In the genomic region with DNA sequence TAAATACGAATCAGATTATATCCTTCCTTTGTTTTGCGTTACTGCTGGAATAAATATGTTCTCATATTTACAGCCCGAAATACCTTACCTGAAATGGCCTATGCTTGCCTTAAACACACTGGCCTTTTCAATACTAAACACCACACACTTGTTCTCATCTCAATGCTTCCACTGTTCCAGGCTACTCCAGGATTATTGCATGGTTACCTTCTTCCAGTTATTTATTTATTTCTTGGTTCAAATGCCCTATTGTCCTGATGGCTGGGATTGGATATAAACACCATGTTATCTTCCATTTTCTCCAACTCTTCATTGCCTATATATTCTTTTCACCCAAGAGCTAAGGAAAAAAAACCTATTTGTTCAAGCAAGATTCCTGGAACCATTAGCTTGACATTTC, we compare ENCODE assay signal across 37 cellular contexts.
"Had no signal": no experiment of that assay in that cellular context is flagged by ENCODE, and none has a peak within 500 bp of the region (broad histone marks: within the 10 kb centered on the region; RNA-seq: fewer than 3 reads in every experiment).

No MANE protein-coding gene starts in this region.

- H3K27ac ChIP-seq: ascending aorta, cardiac muscle cell, VCaP had no signal

- H3K27me3 Mint-ChIP-seq: activated CD4-positive, alpha-beta memory T cell treated with anti-CD3 and anti-CD28 coated beads, Interleukin-2, amount 10 ng/mL, durations not matched to agents 7 days and 5 days; activated CD4-positive, alpha-beta T cell treated with anti-CD3 and anti-CD28 coated beads for 36 hours; activated CD4-positive, alpha-beta T cell treated with anti-CD3 and anti-CD28 coated beads, Interleukin-2, amount 10 ng/mL, durations not matched to agents 7 days and 5 days; activated CD8-positive, alpha-beta memory T cell treated with anti-CD3 and anti-CD28 coated beads, Interleukin-2, amount 10 ng/mL, durations not matched to agents 7 days and 5 days; activated naive CD4-positive, alpha-beta T cell treated with anti-CD3 and anti-CD28 coated beads, Interleukin-2, amount 10 ng/mL, durations not matched to agents 7 days and 5 days; activated naive CD4-positive, alpha-beta T cell treated with anti-CD3 and anti-CD28 coated beads, Interleukin-2, amount 50 U/mL, for 24 hours; activated naive CD8-positive, alpha-beta T cell; activated naive CD8-positive, alpha-beta T cell treated with anti-CD3 and anti-CD28 coated beads, Interleukin-2, amount 10 ng/mL, durations not matched to agents 7 days and 5 days; activated naive CD8-positive, alpha-beta T cell treated with anti-CD3 and anti-CD28 coated beads, Interleukin-2, amount 50 U/mL, for 24 hours; activated T-cell treated with anti-CD3 and anti-CD28 coated beads, Interleukin-2, amount 50 U/mL, for 24 hours; brain had no signal

- H3K27ac Mint-ChIP-seq: activated CD4-positive, alpha-beta memory T cell treated with anti-CD3 and anti-CD28 coated beads, Interleukin-2, amount 10 ng/mL, durations not matched to agents 7 days and 5 days; activated CD4-positive, alpha-beta T cell treated with anti-CD3 and anti-CD28 coated beads for 36 hours; activated CD4-positive, alpha-beta T cell treated with anti-CD3 and anti-CD28 coated beads, Interleukin-2, amount 10 ng/mL, durations not matched to agents 7 days and 5 days; activated CD8-positive, alpha-beta memory T cell treated with anti-CD3 and anti-CD28 coated beads, Interleukin-2, amount 10 ng/mL, durations not matched to agents 7 days and 5 days; activated CD8-positive, alpha-beta T cell treated with anti-CD3 and anti-CD28 coated beads, Interleukin-2, amount 10 ng/mL, durations not matched to agents 7 days and 5 days; activated naive CD4-positive, alpha-beta T cell treated with anti-CD3 and anti-CD28 coated beads, Interleukin-2, amount 10 ng/mL, durations not matched to agents 7 days and 5 days; activated naive CD4-positive, alpha-beta T cell treated with anti-CD3 and anti-CD28 coated beads, Interleukin-2, amount 50 U/mL, for 24 hours; activated naive CD8-positive, alpha-beta T cell; activated naive CD8-positive, alpha-beta T cell treated with anti-CD3 and anti-CD28 coated beads, Interleukin-2, amount 10 ng/mL, durations not matched to agents 7 days and 5 days; activated naive CD8-positive, alpha-beta T cell treated with anti-CD3 and anti-CD28 coated beads, Interleukin-2, amount 50 U/mL, for 24 hours; activated T-cell treated with anti-CD3 and anti-CD28 coated beads, Interleukin-2, amount 50 U/mL, for 24 hours; activated T-helper 2 cell treated with anti-CD3 and anti-CD28 coated beads, Interferon-gamma antibody, Interleukin-2, Interleukin-4, amounts not matched to agents 10 μg/mL and 5 μg/mL and 100 μg/mL, durations not matched to agents 14 hours and 24 hours and 36 hours; brain; T-helper 1 cell treated with Interleukin-12 subunit alpha and Interleukin-12 subunit beta and Interleukin-4 antibody, amounts not matched to agents 30 μg/mL and 1 μg/mL, for 36 hours; T-helper 2 cell treated with Interferon-gamma antibody and Interleukin-4, amounts not matched to agents 5 μg/mL and 100 μg/mL, for 36 hours had no signal

- H3K27me3 ChIP-seq: ascending aorta, cardiac muscle cell had no signal

- DNase-seq: activated CD4-positive, alpha-beta memory T cell treated with anti-CD3 and anti-CD28 coated beads, Interleukin-2, amount 10 ng/mL, durations not matched to agents 7 days and 5 days; activated CD4-positive, alpha-beta T cell treated with anti-CD3 and anti-CD28 coated beads for 1 hour; activated CD4-positive, alpha-beta T cell treated with anti-CD3 and anti-CD28 coated beads for 36 hours; activated CD4-positive, alpha-beta T cell treated with anti-CD3 and anti-CD28 coated beads for 48 hours; activated CD4-positive, alpha-beta T cell treated with anti-CD3 and anti-CD28 coated beads, Interleukin-2, amount 10 ng/mL, durations not matched to agents 7 days and 5 days; activated CD4-positive, alpha-beta T cell treated with anti-CD3 and anti-CD28 coated beads, Interleukin-2, amount 50 U/mL, for 48 hours; activated CD4-positive, CD25-positive, alpha-beta regulatory T cell; activated CD8-positive, alpha-beta memory T cell treated with anti-CD3 and anti-CD28 coated beads for 24 hours; activated CD8-positive, alpha-beta memory T cell treated with anti-CD3 and anti-CD28 coated beads, Interleukin-2, amount 10 ng/mL, durations not matched to agents 7 days and 5 days; activated CD8-positive, alpha-beta memory T cell treated with anti-CD3 and anti-CD28 coated beads, Interleukin-2, amount 50 U/mL, for 48 hours; activated CD8-positive, alpha-beta T cell treated with anti-CD3 and anti-CD28 coated beads, Interleukin-2, amount 10 ng/mL, durations not matched to agents 7 days and 5 days; activated effector memory CD4-positive, alpha-beta T cell treated with Interleukin-2 at 50 U/mL for 16 hours; activated gamma-delta T cell; activated naive CD4-positive, alpha-beta T cell treated with anti-CD3 and anti-CD28 coated beads, Interleukin-2, amount 10 ng/mL, durations not matched to agents 7 days and 5 days; activated naive CD4-positive, alpha-beta T cell treated with Interleukin-2 at 50 U/mL for 16 hours; activated naive CD8-positive, alpha-beta T cell treated with anti-CD3 and anti-CD28 coated beads, Interleukin-2, amount 10 ng/mL, durations not matched to agents 7 days and 5 days; activated naive CD8-positive, alpha-beta T cell treated with anti-CD3 and anti-CD28 coated beads, Interleukin-2, amount 50 U/mL, for 24 hours; activated T-cell treated with anti-CD3 and anti-CD28 coated beads, Interleukin-2, amount 50 U/mL, for 24 hours; activated T-cell treated with anti-CD3 and anti-CD28 coated beads, Interleukin-2, amount 50 U/mL, for 48 hours; amygdala; anterior cingulate cortex; central memory CD4-positive, alpha-beta T cell; T-helper 1 cell; T-helper 2 cell; T-helper 9 cell had no signal

- H3K4me1 Mint-ChIP-seq: activated CD4-positive, alpha-beta memory T cell treated with anti-CD3 and anti-CD28 coated beads, Interleukin-2, amount 10 ng/mL, durations not matched to agents 7 days and 5 days; activated CD4-positive, alpha-beta T cell treated with anti-CD3 and anti-CD28 coated beads for 36 hours; activated CD4-positive, alpha-beta T cell treated with anti-CD3 and anti-CD28 coated beads, Interleukin-2, amount 10 ng/mL, durations not matched to agents 7 days and 5 days; activated CD8-positive, alpha-beta memory T cell treated with anti-CD3 and anti-CD28 coated beads, Interleukin-2, amount 10 ng/mL, durations not matched to agents 7 days and 5 days; activated naive CD4-positive, alpha-beta T cell treated with anti-CD3 and anti-CD28 coated beads, Interleukin-2, amount 10 ng/mL, durations not matched to agents 7 days and 5 days; activated naive CD4-positive, alpha-beta T cell treated with anti-CD3 and anti-CD28 coated beads, Interleukin-2, amount 50 U/mL, for 24 hours; activated naive CD8-positive, alpha-beta T cell treated with anti-CD3 and anti-CD28 coated beads, Interleukin-2, amount 10 ng/mL, durations not matched to agents 7 days and 5 days; activated naive CD8-positive, alpha-beta T cell treated with anti-CD3 and anti-CD28 coated beads, Interleukin-2, amount 50 U/mL, for 24 hours; brain had no signal

- H3K36me3 Mint-ChIP-seq: activated CD8-positive, alpha-beta memory T cell treated with anti-CD3 and anti-CD28 coated beads, Interleukin-2, amount 10 ng/mL, durations not matched to agents 7 days and 5 days; activated naive CD4-positive, alpha-beta T cell treated with anti-CD3 and anti-CD28 coated beads, Interleukin-2, amount 10 ng/mL, durations not matched to agents 7 days and 5 days; activated naive CD4-positive, alpha-beta T cell treated with anti-CD3 and anti-CD28 coated beads, Interleukin-2, amount 50 U/mL, for 24 hours; activated naive CD8-positive, alpha-beta T cell; activated naive CD8-positive, alpha-beta T cell treated with anti-CD3 and anti-CD28 coated beads, Interleukin-2, amount 10 ng/mL, durations not matched to agents 7 days and 5 days; brain had no signal

- H3K9me3 Mint-ChIP-seq: activated naive CD4-positive, alpha-beta T cell treated with anti-CD3 and anti-CD28 coated beads, Interleukin-2, amount 50 U/mL, for 24 hours; activated naive CD8-positive, alpha-beta T cell treated with anti-CD3 and anti-CD28 coated beads, Interleukin-2, amount 10 ng/mL, durations not matched to agents 7 days and 5 days had no signal

- H3K4me3 ChIP-seq: ascending aorta, cardiac muscle cell had no signal

- H3K4me1 ChIP-seq: ascending aorta had no signal

- FAIRE-seq: bronchial epithelial cell, TTC549 had no signal

- H3K4me3 Mint-ChIP-seq: activated CD4-positive, alpha-beta memory T cell treated with anti-CD3 and anti-CD28 coated beads, Interleukin-2, amount 10 ng/mL, durations not matched to agents 7 days and 5 days; activated CD4-positive, alpha-beta T cell treated with anti-CD3 and anti-CD28 coated beads for 36 hours; activated CD4-positive, alpha-beta T cell treated with anti-CD3 and anti-CD28 coated beads, Interleukin-2, amount 10 ng/mL, durations not matched to agents 7 days and 5 days; activated CD8-positive, alpha-beta memory T cell treated with anti-CD3 and anti-CD28 coated beads, Interleukin-2, amount 10 ng/mL, durations not matched to agents 7 days and 5 days; activated CD8-positive, alpha-beta T cell treated with anti-CD3 and anti-CD28 coated beads, Interleukin-2, amount 10 ng/mL, durations not matched to agents 7 days and 5 days; activated naive CD4-positive, alpha-beta T cell treated with anti-CD3 and anti-CD28 coated beads, Interleukin-2, amount 10 ng/mL, durations not matched to agents 7 days and 5 days; activated naive CD4-positive, alpha-beta T cell treated with anti-CD3 and anti-CD28 coated beads, Interleukin-2, amount 50 U/mL, for 24 hours; activated naive CD8-positive, alpha-beta T cell; activated naive CD8-positive, alpha-beta T cell treated with anti-CD3 and anti-CD28 coated beads, Interleukin-2, amount 10 ng/mL, durations not matched to agents 7 days and 5 days; activated naive CD8-positive, alpha-beta T cell treated with anti-CD3 and anti-CD28 coated beads, Interleukin-2, amount 50 U/mL, for 24 hours; activated T-cell treated with anti-CD3 and anti-CD28 coated beads, Interleukin-2, amount 50 U/mL, for 24 hours; brain; T-helper 1 cell treated with Interleukin-12 subunit alpha and Interleukin-12 subunit beta and Interleukin-4 antibody, amounts not matched to agents 30 μg/mL and 1 μg/mL, for 36 hours; T-helper 2 cell treated with Interferon-gamma antibody and Interleukin-4, amounts not matched to agents 5 μg/mL and 100 μg/mL, for 36 hours had no signal

- H3K9me3 ChIP-seq: ascending aorta had no signal

- H3K36me3 ChIP-seq: ascending aorta, cardiac muscle cell had no signal

- ATAC-seq: activated CD4-positive, alpha-beta T cell treated with anti-CD3 and anti-CD28 coated beads for 36 hours; activated CD4-positive, CD25-positive, alpha-beta regulatory T cell treated with anti-CD3 and anti-CD28 coated beads, Interleukin-2, amount 50 U/mL, for 24 hours; activated CD8-positive, alpha-beta memory T cell treated with anti-CD3 and anti-CD28 coated beads, Interleukin-2, amount 10 ng/mL, durations not matched to agents 7 days and 5 days; activated CD8-positive, alpha-beta T cell treated with anti-CD3 and anti-CD28 coated beads, Interleukin-2, amount 10 ng/mL, durations not matched to agents 7 days and 5 days; activated naive CD8-positive, alpha-beta T cell treated with anti-CD3 and anti-CD28 coated beads, Interleukin-2, amount 50 U/mL, for 24 hours had no signal
